Comparison of ENCODE assay signal across 1 cellular context in the genomic region with DNA sequence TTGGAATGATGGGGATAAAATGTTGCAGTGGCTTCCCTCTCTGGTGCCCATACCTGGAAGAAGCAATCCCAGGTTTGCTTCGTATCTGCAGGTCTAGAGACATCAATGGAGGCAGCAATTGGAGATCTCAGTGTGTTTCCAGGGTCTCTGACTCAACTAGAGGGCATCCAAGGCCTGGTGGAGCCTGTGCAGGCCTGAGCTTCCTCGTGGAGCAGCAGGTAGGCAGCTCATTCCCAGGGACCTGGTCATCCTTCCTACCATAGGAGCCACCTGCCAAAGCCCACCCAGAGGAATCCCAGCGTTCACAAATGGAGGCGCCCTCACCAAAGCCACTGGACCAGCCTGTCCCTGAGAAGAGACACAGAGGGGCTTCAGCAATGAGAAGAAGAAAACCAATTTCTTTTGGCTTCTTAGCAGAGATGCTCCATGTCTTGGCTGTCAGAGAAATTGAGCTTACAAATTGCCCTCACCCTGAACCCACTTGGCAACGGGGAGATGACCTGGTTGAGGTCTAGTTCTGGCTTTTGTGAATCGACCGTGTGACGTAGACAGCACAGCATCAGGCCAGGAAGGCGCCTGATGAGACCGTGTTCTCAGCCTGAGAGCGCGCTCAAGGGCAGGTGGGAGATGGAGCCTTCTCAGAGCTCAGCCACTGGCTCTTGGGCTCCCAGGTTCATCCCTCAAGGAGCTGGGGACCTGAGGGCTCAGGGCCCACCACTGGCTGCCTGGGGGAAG.
TF ChIP-seq lines count a peak whose summit lies in the region.

No MANE protein-coding gene starts in this region.

TF ChIP-seq in IMR-90, 13 proteins besides CTCF, POLR2A, EP300 and RAD21 (continued from another document):
- TF ChIP-seq RFX5 (IDR thresholded peaks at IDR 0.05; ENCODE audit: low read depth, low read length) (no peak), FOS (IDR thresholded peaks at IDR 0.05; ENCODE audit: low read depth, low read length) (no peak), MAFK (IDR thresholded peaks at IDR 0.05; ENCODE audit: low read depth, low read length) (no peak), NFE2L2 (IDR thresholded peaks at IDR 0.05; ENCODE audit: low read depth, low read length) (no peak), CEBPB (IDR thresholded peaks at IDR 0.05; ENCODE audit: low read depth, low read length) (no peak), ELK1 (IDR thresholded peaks at IDR 0.05; ENCODE audit: borderline replicate concordance, low read depth, low read length) (no peak), RCOR1 (IDR thresholded peaks at IDR 0.05; ENCODE audit: insufficient replicate concordance, low read length) (no peak), MAZ (IDR thresholded peaks at IDR 0.05; ENCODE audit: borderline replicate concordance, low read depth, low read length) (no peak), SMC3 (IDR thresholded peaks at IDR 0.05; ENCODE audit: low read depth, low read length) (no peak), BHLHE40 (IDR thresholded peaks at IDR 0.05; ENCODE audit: low read depth, low read length) (no peak)
- TF ChIP-seq, protein P1, sequence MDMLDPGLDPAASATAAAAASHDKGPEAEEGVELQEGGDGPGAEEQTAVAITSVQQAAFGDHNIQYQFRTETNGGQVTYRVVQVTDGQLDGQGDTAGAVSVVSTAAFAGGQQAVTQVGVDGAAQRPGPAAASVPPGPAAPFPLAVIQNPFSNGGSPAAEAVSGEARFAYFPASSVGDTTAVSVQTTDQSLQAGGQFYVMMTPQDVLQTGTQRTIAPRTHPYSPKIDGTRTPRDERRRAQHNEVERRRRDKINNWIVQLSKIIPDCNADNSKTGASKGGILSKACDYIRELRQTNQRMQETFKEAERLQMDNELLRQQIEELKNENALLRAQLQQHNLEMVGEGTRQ (IDR thresholded peaks at IDR 0.05; ENCODE audit: low read depth, low read length) = no peak
